In the genomic region with DNA sequence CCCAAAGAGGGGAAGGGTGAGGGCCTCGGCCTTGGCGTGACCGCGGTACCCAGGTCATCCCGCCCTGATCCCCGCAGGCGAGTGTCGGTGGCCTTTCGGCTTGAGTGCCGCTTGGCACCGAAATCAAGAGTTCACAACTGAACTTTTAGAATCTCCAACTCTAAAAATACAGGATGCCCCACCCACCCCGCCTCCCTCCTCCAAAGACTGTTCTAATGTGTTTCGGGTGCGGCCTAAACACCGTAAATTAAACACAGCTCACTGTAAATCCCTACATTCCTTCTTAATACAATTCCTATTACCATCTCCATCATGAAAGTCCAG, we compare ENCODE assay signal across 2 cellular contexts.
TF ChIP-seq lines count a peak whose summit lies in the region.

No MANE protein-coding gene starts in this region.

TF ChIP-seq in GM23338, 12 proteins besides CTCF, POLR2A, EP300 and RAD21:
- TF ChIP-seq, protein P1, sequence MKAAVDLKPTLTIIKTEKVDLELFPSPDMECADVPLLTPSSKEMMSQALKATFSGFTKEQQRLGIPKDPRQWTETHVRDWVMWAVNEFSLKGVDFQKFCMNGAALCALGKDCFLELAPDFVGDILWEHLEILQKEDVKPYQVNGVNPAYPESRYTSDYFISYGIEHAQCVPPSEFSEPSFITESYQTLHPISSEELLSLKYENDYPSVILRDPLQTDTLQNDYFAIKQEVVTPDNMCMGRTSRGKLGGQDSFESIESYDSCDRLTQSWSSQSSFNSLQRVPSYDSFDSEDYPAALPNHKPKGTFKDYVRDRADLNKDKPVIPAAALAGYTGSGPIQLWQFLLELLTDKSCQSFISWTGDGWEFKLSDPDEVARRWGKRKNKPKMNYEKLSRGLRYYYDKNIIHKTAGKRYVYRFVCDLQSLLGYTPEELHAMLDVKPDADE (IDR thresholded peaks at IDR 0.05), result no peak
- TF ChIP-seq REST (IDR thresholded peaks at IDR 0.05; ENCODE audit: unreplicated experiment) (no peak), ZNF114 (CRISPR knock-in tag; IDR thresholded peaks at IDR 0.05) (no peak), POLR2AphosphoS5 (IDR thresholded peaks at IDR 0.05; ENCODE audit: low read depth) (no peak), JUNB (IDR thresholded peaks at IDR 0.05; ENCODE audit: unreplicated experiment) (no peak), NANOG (IDR thresholded peaks at IDR 0.05; ENCODE audit: borderline replicate concordance) (no peak), EZH2phosphoT487 (IDR thresholded peaks at IDR 0.05; ENCODE audit: unreplicated experiment) (no peak), CREB1 (CRISPR knock-in tag; IDR thresholded peaks at IDR 0.05; ENCODE audit: low read depth) (no peak), STAT1 (IDR thresholded peaks at IDR 0.05; ENCODE audit: unreplicated experiment) (no peak), EZH2 (IDR thresholded peaks at IDR 0.05; ENCODE audit: low read depth, unreplicated experiment) (no peak)
- TF ChIP-seq, protein P2, sequence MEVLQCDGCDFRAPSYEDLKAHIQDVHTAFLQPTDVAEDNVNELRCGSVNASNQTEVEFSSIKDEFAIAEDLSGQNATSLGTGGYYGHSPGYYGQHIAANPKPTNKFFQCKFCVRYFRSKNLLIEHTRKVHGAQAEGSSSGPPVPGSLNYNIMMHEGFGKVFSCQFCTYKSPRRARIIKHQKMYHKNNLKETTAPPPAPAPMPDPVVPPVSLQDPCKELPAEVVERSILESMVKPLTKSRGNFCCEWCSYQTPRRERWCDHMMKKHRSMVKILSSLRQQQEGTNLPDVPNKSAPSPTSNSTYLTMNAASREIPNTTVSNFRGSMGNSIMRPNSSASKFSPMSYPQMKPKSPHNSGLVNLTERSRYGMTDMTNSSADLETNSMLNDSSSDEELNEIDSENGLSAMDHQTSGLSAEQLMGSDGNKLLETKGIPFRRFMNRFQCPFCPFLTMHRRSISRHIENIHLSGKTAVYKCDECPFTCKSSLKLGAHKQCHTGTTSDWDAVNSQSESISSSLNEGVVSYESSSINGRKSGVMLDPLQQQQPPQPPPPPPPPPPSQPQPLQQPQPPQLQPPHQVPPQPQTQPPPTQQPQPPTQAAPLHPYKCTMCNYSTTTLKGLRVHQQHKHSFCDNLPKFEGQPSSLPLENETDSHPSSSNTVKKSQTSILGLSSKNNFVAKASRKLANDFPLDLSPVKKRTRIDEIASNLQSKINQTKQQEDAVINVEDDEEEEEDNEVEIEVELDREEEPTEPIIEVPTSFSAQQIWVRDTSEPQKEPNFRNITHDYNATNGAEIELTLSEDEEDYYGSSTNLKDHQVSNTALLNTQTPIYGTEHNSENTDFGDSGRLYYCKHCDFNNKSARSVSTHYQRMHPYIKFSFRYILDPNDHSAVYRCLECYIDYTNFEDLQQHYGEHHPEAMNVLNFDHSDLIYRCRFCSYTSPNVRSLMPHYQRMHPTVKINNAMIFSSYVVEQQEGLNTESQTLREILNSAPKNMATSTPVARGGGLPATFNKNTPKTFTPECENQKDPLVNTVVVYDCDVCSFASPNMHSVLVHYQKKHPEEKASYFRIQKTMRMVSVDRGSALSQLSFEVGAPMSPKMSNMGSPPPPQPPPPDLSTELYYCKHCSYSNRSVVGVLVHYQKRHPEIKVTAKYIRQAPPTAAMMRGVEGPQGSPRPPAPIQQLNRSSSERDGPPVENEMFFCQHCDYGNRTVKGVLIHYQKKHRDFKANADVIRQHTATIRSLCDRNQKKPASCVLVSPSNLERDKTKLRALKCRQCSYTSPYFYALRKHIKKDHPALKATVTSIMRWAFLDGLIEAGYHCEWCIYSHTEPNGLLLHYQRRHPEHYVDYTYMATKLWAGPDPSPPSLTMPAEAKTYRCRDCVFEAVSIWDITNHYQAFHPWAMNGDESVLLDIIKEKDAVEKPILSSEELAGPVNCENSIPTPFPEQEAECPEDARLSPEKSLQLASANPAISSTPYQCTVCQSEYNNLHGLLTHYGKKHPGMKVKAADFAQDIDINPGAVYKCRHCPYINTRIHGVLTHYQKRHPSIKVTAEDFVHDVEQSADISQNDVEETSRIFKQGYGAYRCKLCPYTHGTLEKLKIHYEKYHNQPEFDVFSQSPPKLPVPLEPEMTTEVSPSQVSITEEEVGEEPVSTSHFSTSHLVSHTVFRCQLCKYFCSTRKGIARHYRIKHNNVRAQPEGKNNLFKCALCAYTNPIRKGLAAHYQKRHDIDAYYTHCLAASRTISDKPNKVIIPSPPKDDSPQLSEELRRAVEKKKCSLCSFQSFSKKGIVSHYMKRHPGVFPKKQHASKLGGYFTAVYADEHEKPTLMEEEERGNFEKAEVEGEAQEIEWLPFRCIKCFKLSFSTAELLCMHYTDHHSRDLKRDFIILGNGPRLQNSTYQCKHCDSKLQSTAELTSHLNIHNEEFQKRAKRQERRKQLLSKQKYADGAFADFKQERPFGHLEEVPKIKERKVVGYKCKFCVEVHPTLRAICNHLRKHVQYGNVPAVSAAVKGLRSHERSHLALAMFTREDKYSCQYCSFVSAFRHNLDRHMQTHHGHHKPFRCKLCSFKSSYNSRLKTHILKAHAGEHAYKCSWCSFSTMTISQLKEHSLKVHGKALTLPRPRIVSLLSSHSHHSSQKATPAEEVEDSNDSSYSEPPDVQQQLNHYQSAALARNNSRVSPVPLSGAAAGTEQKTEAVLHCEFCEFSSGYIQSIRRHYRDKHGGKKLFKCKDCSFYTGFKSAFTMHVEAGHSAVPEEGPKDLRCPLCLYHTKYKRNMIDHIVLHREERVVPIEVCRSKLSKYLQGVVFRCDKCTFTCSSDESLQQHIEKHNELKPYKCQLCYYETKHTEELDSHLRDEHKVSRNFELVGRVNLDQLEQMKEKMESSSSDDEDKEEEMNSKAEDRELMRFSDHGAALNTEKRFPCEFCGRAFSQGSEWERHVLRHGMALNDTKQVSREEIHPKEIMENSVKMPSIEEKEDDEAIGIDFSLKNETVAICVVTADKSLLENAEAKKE (CRISPR knock-in tag; IDR thresholded peaks at IDR 0.05), result no peak

TF ChIP-seq in GM12891, 5 proteins besides CTCF, POLR2A, EP300 and RAD21:
- TF ChIP-seq TAF1 (IDR thresholded peaks at IDR 0.05; ENCODE audit: low read depth, low read length) (no peak), SPI1 (IDR thresholded peaks at IDR 0.05; ENCODE audit: low read depth, low read length) (no peak), PAX5 (IDR thresholded peaks at IDR 0.05; ENCODE audit: insufficient read depth, low read length, severe bottlenecking) (no peak), POLR2AphosphoS5 (IDR thresholded peaks at IDR 0.05; ENCODE audit: low read depth, low read length) (no peak)
